10 cellular contexts compared by ENCODE assay signal in genomic region chr5:392431-392988, GRCh38. TPM values are rescaled to one million over a fixed set of nuclear protein-coding genes. Genes with fewer than 3 reads are reported as not detected.
DNase-seq lines count a peak whose midpoint lies in the region; ATAC-seq and TF ChIP-seq lines count a peak whose summit lies in the region.
"Had no signal": no experiment of that assay in that cellular context is flagged by ENCODE, and none has a peak within 500 bp of the region (broad histone marks: within the 10 kb centered on the region; RNA-seq: fewer than 3 reads in every experiment).

No MANE protein-coding gene starts in this region.

- H3K79me2 ChIP-seq in osteoblast (ENCODE audit: insufficient read depth, low read length), result peaks cover 28% of the 10 kb centered on the region

- H4K20me1 ChIP-seq in osteoblast (ENCODE audit: insufficient read depth, low read length), result no peaks in the 10 kb centered on the region

- H3K4me1 ChIP-seq in RWPE2 (ENCODE audit: insufficient read depth, poor library complexity, severe bottlenecking), result peaks cover 5% of the 10 kb centered on the region
- H3K4me1 ChIP-seq in osteoblast (ENCODE audit: insufficient read depth, low read length), result peaks cover 14% of the 10 kb centered on the region
- H3K4me1 ChIP-seq: breast epithelium had no signal

- TF ChIP-seq CTCF in RWPE2 (IDR thresholded peaks at IDR 0.05; ENCODE audit: poor library complexity, severe bottlenecking) (no peak), osteoblast (IDR thresholded peaks at IDR 0.05; ENCODE audit: extremely low read depth, low read depth, low read length) (no peak)

- H3K4me3 ChIP-seq in RWPE2 (ENCODE audit: severe bottlenecking), result no peak overlapping the region
- H3K4me3 ChIP-seq in osteoblast (ENCODE audit: insufficient read depth, low read length), result no peak overlapping the region
- H3K4me3 ChIP-seq: breast epithelium, skin epidermis had no signal

- H3K36me3 ChIP-seq in RWPE2 (ENCODE audit: low read depth), result no peaks in the 10 kb centered on the region
- peaks cover 33% of the 10 kb centered on the region for H3K36me3 ChIP-seq in osteoblast (ENCODE audit: insufficient read depth, low read length)
- H3K36me3 ChIP-seq: breast epithelium had no signal

- DNase-seq in RWPE2 (ENCODE audit: low spot score) (peak; percentile 57), osteoblast (ENCODE audit: insufficient read length, low spot score, missing footprints) (peak; percentile 96), nucleus accumbens (lab: John Stamatoyannopoulos, UW) (no peak), HUDEP-2 (lab: John Stamatoyannopoulos, UW; ENCODE audit: unreplicated experiment in 76 of 76) (no peak)
- peak; percentile 91 for DNase-seq in activated effector memory CD4-positive, alpha-beta T cell treated with anti-CD3 and anti-CD28 coated beads, Interleukin-2, amount 50 U/mL, for 16 hours

- H3K9me3 ChIP-seq in RWPE2 (ENCODE audit: severe bottlenecking), result no peaks in the 10 kb centered on the region
- H3K9me3 ChIP-seq in osteoblast (ENCODE audit: low read depth, low read length), result no peaks in the 10 kb centered on the region
- H3K9me3 ChIP-seq: breast epithelium had no signal

- no peak overlapping the region for H2AFZ ChIP-seq in osteoblast (ENCODE audit: low read length)

- no peak overlapping the region for H3K27ac ChIP-seq in RWPE2 (ENCODE audit: poor library complexity, severe bottlenecking)
- peak overlapping the region; percentile 99 for H3K27ac ChIP-seq in osteoblast (ENCODE audit: low read depth, low read length)
- H3K27ac ChIP-seq: breast epithelium had no signal

- peak; percentile 87 for ATAC-seq in GM18909 (IDR thresholded peaks at IDR 0.05; ENCODE audit: poor library complexity, unreplicated experiment)
- ATAC-seq in HG02885 (IDR thresholded peaks at IDR 0.05; ENCODE audit: poor library complexity, unreplicated experiment), result peak; percentile 91
- ATAC-seq in RWPE2 (ENCODE audit: low read depth), result peak; percentile 47
- no peak for ATAC-seq in GM19324 (IDR thresholded peaks at IDR 0.05; ENCODE audit: low FRiP score, unreplicated experiment)

- H3K4me2 ChIP-seq in osteoblast (ENCODE audit: insufficient read depth, low read length), result no peak overlapping the region

- H3K27me3 ChIP-seq in RWPE2 (ENCODE audit: insufficient read depth, poor library complexity, severe bottlenecking), result no peaks in the 10 kb centered on the region
- no peaks in the 10 kb centered on the region for H3K27me3 ChIP-seq in osteoblast (ENCODE audit: insufficient read depth, low read length)
- H3K27me3 ChIP-seq: breast epithelium had no signal

RNA-seq across cellular contexts. Expression of gene EXOC3, which starts 50.5 kb away (rescaled TPM):
- 39.8 and 49.2 TPM in 2 replicates for total RNA-seq in osteoblast

Comparison
In these comparisons a context has a peak if more than half of its experiments do, and no peak if none do; other contexts are left out.
1. DNase-seq: peak in RWPE2 (single experiment), activated effector memory CD4-positive, alpha-beta T cell treated with anti-CD3 and anti-CD28 coated beads, Interleukin-2, amount 50 U/mL, for 16 hours (single experiment) and osteoblast (single experiment); none in nucleus accumbens (0 of 56) and HUDEP-2 (0 of 76).